1 cellular context compared by ENCODE assay signal in the genomic region with DNA sequence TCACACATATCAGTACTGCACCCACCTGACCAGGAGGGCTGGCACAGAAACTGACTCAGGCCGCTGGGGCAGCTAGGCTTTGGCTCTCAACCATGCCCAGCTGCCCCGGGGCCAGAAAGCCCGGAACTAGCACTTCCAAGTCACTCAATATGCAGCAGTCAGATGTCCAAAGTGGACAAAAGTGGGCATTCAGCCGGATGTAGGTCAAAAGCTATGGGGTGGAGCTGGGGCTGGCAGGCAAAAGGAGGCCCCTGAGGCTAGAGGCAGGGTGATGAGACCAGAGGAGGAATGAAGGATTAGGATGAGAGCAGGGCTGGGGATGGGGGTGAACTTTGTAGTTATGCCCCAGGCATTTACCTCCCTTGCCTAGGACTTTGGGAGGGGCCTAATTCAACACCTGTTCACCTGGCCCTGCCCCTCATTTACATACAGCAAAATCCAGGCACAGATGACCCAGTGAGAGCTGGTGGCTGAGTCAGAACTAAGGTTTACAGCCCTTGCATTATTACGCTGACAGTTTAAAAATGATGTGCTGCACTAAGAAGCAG.
TF ChIP-seq lines count a peak whose summit lies in the region.

No MANE protein-coding gene starts in this region.

TF ChIP-seq in GM12891, 5 proteins besides CTCF, POLR2A, EP300 and RAD21:
- TF ChIP-seq TAF1 (IDR thresholded peaks at IDR 0.05; ENCODE audit: low read depth, low read length) (no peak), POLR2AphosphoS5 (IDR thresholded peaks at IDR 0.05; ENCODE audit: low read depth, low read length) (no peak), SPI1 (IDR thresholded peaks at IDR 0.05; ENCODE audit: low read depth, low read length) (no peak), POU2F2 (IDR thresholded peaks at IDR 0.05; ENCODE audit: low read depth, low read length) (no peak), PAX5 (IDR thresholded peaks at IDR 0.05; ENCODE audit: insufficient read depth, low read length, severe bottlenecking) (no peak)
